Comparison of ENCODE assay signal across 1 cellular context in the genomic region with DNA sequence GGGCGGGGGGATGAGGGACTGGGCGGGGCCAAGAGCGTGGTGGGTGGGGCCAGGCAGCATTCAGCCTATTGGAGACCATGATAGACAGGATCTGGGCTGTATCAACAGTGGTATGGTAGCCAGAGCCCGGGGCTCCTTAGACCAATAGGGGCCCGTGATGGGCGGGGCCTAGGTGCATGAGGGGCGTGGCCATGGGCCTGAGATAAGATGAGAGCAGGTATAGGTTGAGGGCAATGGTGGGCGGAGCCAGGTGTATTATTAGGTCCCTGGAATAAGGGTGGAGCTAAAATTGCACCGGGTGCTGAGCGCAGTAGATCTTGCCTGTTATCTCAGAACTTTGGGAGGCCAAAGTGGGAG.
A peak's percentile ranks its signal among the peaks of the same experiment; 100 is the strongest.
TF ChIP-seq lines count a peak whose summit lies in the region.

No MANE protein-coding gene starts in this region.

TF ChIP-seq in K562, 482 proteins besides CTCF, POLR2A, EP300 and RAD21 (continued from another document and continues in another):
- TF ChIP-seq, protein P1, sequence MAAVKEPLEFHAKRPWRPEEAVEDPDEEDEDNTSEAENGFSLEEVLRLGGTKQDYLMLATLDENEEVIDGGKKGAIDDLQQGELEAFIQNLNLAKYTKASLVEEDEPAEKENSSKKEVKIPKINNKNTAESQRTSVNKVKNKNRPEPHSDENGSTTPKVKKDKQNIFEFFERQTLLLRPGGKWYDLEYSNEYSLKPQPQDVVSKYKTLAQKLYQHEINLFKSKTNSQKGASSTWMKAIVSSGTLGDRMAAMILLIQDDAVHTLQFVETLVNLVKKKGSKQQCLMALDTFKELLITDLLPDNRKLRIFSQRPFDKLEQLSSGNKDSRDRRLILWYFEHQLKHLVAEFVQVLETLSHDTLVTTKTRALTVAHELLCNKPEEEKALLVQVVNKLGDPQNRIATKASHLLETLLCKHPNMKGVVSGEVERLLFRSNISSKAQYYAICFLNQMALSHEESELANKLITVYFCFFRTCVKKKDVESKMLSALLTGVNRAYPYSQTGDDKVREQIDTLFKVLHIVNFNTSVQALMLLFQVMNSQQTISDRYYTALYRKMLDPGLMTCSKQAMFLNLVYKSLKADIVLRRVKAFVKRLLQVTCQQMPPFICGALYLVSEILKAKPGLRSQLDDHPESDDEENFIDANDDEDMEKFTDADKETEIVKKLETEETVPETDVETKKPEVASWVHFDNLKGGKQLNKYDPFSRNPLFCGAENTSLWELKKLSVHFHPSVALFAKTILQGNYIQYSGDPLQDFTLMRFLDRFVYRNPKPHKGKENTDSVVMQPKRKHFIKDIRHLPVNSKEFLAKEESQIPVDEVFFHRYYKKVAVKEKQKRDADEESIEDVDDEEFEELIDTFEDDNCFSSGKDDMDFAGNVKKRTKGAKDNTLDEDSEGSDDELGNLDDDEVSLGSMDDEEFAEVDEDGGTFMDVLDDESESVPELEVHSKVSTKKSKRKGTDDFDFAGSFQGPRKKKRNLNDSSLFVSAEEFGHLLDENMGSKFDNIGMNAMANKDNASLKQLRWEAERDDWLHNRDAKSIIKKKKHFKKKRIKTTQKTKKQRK (IDR thresholded peaks at IDR 0.05; ENCODE audit: borderline replicate concordance, low read depth, low read length), result no peak
- TF ChIP-seq HNRNPLL (IDR thresholded peaks at IDR 0.05; ENCODE audit: low read depth, low read length, poor library complexity, severe bottlenecking) (no peak), HEY1 (CRISPR knock-in tag; IDR thresholded peaks at IDR 0.05; ENCODE audit: borderline replicate concordance) (no peak), RUNX1 (IDR thresholded peaks at IDR 0.05; ENCODE audit: low read depth) (no peak), SMAD3 (CRISPR knock-in tag; conservative IDR thresholded peaks at IDR 0.05) (no peak), MYNN (IDR thresholded peaks at IDR 0.05) (0 out of 2 replicates have a peak, but pooled peaks have one; percentile 7), MYNN (CRISPR knock-in tag; IDR thresholded peaks at IDR 0.05) (no peak), GATAD2B (IDR thresholded peaks at IDR 0.05; ENCODE audit: borderline replicate concordance) (no peak), ZNF384 (IDR thresholded peaks at IDR 0.05; ENCODE audit: low read depth, low read length) (no peak), POU5F1 (IDR thresholded peaks at IDR 0.05; ENCODE audit: borderline replicate concordance, low read depth, low read length, partially characterized antibody) (no peak), CBFB (CRISPR knock-in tag; IDR thresholded peaks at IDR 0.05) (no peak), MAZ (CRISPR knock-in tag; conservative IDR thresholded peaks at IDR 0.05 in 1 of 2, IDR thresholded peaks at IDR 0.05 in 1 of 2) (no peak; a peak in 2 of 4 replicates), ZNF77 (CRISPR knock-in tag; IDR thresholded peaks at IDR 0.05) (no peak), ZEB2 (IDR thresholded peaks at IDR 0.05) (0 out of 2 replicates have a peak, but pooled peaks have one; percentile 35), ELF1 (tag; IDR thresholded peaks at IDR 0.05) (no peak), FOS (IDR thresholded peaks at IDR 0.05; ENCODE audit: extremely low read depth, insufficient read length) (peak; percentile 85), RFX5 (IDR thresholded peaks at IDR 0.05; ENCODE audit: low read depth, low read length) (no peak), CREM (IDR thresholded peaks at IDR 0.05; ENCODE audit: low read depth) (peak; percentile 77), RCOR1 (IDR thresholded peaks at IDR 0.05; ENCODE audit: borderline replicate concordance in 1 of 2, low read depth in 2 of 2, low read length in 2 of 2) (peak in 1 of 2 experiments; percentile 37; a peak in 1 of 4 replicates), CBX2 (IDR thresholded peaks at IDR 0.05; ENCODE audit: insufficient read depth, low read length, poor library complexity, severe bottlenecking) (no peak), SP2 (IDR thresholded peaks at IDR 0.05; ENCODE audit: extremely low read depth, low read depth, low read length, poor library complexity, severe bottlenecking) (peak; percentile 66), MTA1 (IDR thresholded peaks at IDR 0.05; ENCODE audit: borderline replicate concordance) (no peak), NEUROD1 (IDR thresholded peaks at IDR 0.05; ENCODE audit: borderline replicate concordance, low read depth, low read length, partially characterized antibody) (peak; percentile 14), IFI16 (CRISPR knock-in tag; IDR thresholded peaks at IDR 0.05) (no peak), NRF1 (conservative IDR thresholded peaks at IDR 0.05 in 1 of 2, IDR thresholded peaks at IDR 0.05 in 1 of 2) (peak; percentile 53 to 60; a peak in 3 of 4 replicates), SMC3 (conservative IDR thresholded peaks at IDR 0.05; ENCODE audit: insufficient read depth, low read depth, low read length) (no peak), ARID3A (IDR thresholded peaks at IDR 0.05; ENCODE audit: borderline replicate concordance, low read depth, low read length) (peak; percentile 73; the same call in 1 of the 2 replicates), PCBP2 (IDR thresholded peaks at IDR 0.05; ENCODE audit: low read depth, low read length, poor library complexity, severe bottlenecking) (no peak), SP1 (CRISPR knock-in tag; IDR thresholded peaks at IDR 0.05) (peak; percentile 89), KLF16 (IDR thresholded peaks at IDR 0.05) (no peak), MTF1 (CRISPR knock-in tag; IDR thresholded peaks at IDR 0.05; ENCODE audit: borderline replicate concordance) (no peak), HMG20B (CRISPR knock-in tag; IDR thresholded peaks at IDR 0.05) (no peak), CBFA2T2 (conservative IDR thresholded peaks at IDR 0.05) (no peak)
- TF ChIP-seq, protein P2, sequence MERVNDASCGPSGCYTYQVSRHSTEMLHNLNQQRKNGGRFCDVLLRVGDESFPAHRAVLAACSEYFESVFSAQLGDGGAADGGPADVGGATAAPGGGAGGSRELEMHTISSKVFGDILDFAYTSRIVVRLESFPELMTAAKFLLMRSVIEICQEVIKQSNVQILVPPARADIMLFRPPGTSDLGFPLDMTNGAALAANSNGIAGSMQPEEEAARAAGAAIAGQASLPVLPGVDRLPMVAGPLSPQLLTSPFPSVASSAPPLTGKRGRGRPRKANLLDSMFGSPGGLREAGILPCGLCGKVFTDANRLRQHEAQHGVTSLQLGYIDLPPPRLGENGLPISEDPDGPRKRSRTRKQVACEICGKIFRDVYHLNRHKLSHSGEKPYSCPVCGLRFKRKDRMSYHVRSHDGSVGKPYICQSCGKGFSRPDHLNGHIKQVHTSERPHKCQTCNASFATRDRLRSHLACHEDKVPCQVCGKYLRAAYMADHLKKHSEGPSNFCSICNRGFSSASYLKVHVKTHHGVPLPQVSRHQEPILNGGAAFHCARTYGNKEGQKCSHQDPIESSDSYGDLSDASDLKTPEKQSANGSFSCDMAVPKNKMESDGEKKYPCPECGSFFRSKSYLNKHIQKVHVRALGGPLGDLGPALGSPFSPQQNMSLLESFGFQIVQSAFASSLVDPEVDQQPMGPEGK (CRISPR knock-in tag; IDR thresholded peaks at IDR 0.05; ENCODE audit: borderline replicate concordance), result no peak
- TF ChIP-seq, protein P3, sequence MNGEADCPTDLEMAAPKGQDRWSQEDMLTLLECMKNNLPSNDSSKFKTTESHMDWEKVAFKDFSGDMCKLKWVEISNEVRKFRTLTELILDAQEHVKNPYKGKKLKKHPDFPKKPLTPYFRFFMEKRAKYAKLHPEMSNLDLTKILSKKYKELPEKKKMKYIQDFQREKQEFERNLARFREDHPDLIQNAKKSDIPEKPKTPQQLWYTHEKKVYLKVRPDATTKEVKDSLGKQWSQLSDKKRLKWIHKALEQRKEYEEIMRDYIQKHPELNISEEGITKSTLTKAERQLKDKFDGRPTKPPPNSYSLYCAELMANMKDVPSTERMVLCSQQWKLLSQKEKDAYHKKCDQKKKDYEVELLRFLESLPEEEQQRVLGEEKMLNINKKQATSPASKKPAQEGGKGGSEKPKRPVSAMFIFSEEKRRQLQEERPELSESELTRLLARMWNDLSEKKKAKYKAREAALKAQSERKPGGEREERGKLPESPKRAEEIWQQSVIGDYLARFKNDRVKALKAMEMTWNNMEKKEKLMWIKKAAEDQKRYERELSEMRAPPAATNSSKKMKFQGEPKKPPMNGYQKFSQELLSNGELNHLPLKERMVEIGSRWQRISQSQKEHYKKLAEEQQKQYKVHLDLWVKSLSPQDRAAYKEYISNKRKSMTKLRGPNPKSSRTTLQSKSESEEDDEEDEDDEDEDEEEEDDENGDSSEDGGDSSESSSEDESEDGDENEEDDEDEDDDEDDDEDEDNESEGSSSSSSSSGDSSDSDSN (IDR thresholded peaks at IDR 0.05; ENCODE audit: borderline replicate concordance in 1 of 2, low read depth in 2 of 2, low read length in 2 of 2), result no peak
- TF ChIP-seq, protein P4, sequence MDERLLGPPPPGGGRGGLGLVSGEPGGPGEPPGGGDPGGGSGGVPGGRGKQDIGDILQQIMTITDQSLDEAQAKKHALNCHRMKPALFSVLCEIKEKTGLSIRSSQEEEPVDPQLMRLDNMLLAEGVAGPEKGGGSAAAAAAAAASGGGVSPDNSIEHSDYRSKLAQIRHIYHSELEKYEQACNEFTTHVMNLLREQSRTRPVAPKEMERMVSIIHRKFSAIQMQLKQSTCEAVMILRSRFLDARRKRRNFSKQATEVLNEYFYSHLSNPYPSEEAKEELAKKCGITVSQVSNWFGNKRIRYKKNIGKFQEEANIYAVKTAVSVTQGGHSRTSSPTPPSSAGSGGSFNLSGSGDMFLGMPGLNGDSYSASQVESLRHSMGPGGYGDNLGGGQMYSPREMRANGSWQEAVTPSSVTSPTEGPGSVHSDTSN (CRISPR knock-in tag; IDR thresholded peaks at IDR 0.05; ENCODE audit: low read depth), result peak; percentile 58
- TF ChIP-seq, protein P4 (tag; conservative IDR thresholded peaks at IDR 0.05; ENCODE audit: low read depth), result peak; percentile 76
- TF ChIP-seq, protein P5, sequence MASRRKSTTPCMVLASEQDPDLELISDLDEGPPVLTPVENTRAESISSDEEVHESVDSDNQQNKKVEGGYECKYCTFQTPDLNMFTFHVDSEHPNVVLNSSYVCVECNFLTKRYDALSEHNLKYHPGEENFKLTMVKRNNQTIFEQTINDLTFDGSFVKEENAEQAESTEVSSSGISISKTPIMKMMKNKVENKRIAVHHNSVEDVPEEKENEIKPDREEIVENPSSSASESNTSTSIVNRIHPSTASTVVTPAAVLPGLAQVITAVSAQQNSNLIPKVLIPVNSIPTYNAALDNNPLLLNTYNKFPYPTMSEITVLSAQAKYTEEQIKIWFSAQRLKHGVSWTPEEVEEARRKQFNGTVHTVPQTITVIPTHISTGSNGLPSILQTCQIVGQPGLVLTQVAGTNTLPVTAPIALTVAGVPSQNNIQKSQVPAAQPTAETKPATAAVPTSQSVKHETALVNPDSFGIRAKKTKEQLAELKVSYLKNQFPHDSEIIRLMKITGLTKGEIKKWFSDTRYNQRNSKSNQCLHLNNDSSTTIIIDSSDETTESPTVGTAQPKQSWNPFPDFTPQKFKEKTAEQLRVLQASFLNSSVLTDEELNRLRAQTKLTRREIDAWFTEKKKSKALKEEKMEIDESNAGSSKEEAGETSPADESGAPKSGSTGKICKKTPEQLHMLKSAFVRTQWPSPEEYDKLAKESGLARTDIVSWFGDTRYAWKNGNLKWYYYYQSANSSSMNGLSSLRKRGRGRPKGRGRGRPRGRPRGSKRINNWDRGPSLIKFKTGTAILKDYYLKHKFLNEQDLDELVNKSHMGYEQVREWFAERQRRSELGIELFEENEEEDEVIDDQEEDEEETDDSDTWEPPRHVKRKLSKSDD (conservative IDR thresholded peaks at IDR 0.05; ENCODE audit: low read length), result no peak
- TF ChIP-seq, protein P6, sequence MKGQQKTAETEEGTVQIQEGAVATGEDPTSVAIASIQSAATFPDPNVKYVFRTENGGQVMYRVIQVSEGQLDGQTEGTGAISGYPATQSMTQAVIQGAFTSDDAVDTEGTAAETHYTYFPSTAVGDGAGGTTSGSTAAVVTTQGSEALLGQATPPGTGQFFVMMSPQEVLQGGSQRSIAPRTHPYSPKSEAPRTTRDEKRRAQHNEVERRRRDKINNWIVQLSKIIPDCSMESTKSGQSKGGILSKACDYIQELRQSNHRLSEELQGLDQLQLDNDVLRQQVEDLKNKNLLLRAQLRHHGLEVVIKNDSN (CRISPR knock-in tag; IDR thresholded peaks at IDR 0.05), result no peak
- TF ChIP-seq, protein P7, sequence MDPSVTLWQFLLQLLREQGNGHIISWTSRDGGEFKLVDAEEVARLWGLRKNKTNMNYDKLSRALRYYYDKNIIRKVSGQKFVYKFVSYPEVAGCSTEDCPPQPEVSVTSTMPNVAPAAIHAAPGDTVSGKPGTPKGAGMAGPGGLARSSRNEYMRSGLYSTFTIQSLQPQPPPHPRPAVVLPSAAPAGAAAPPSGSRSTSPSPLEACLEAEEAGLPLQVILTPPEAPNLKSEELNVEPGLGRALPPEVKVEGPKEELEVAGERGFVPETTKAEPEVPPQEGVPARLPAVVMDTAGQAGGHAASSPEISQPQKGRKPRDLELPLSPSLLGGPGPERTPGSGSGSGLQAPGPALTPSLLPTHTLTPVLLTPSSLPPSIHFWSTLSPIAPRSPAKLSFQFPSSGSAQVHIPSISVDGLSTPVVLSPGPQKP (CRISPR knock-in tag; IDR thresholded peaks at IDR 0.05), result no peak
- TF ChIP-seq, protein P8, sequence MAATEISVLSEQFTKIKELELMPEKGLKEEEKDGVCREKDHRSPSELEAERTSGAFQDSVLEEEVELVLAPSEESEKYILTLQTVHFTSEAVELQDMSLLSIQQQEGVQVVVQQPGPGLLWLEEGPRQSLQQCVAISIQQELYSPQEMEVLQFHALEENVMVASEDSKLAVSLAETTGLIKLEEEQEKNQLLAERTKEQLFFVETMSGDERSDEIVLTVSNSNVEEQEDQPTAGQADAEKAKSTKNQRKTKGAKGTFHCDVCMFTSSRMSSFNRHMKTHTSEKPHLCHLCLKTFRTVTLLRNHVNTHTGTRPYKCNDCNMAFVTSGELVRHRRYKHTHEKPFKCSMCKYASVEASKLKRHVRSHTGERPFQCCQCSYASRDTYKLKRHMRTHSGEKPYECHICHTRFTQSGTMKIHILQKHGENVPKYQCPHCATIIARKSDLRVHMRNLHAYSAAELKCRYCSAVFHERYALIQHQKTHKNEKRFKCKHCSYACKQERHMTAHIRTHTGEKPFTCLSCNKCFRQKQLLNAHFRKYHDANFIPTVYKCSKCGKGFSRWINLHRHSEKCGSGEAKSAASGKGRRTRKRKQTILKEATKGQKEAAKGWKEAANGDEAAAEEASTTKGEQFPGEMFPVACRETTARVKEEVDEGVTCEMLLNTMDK (IDR thresholded peaks at IDR 0.05; ENCODE audit: borderline replicate concordance, insufficient read depth, low read depth, low read length, poor library complexity, severe bottlenecking), result no peak
